Comparison of ENCODE assay signal across 11 cellular contexts in genomic region chr3:128786434-128787020, GRCh38.
A peak's percentile ranks its signal among the peaks of the same experiment; 100 is the strongest.
DNase-seq lines count a peak whose midpoint lies in the region; ATAC-seq and TF ChIP-seq lines count a peak whose summit lies in the region.
"Had no signal": no experiment of that assay in that cellular context is flagged by ENCODE, and none has a peak within 500 bp of the region (broad histone marks: within the 10 kb centered on the region; RNA-seq: fewer than 3 reads in every experiment).

No MANE protein-coding gene starts in this region.

- POLR2A ChIA-PET in activated CD4-positive, alpha-beta memory T cell treated with anti-CD3 and anti-CD28 coated beads, Interleukin-2, amount 10 ng/mL, durations not matched to agents 7 days and 5 days (lab: Charles Lee), result interaction anchor here (2.6 to 4.1 kb wide), 4 partner anchors 13 to 136 kb away, joined by 11 to 33 read pairs (median 26); partner anchors contain the start of gene RPN1

- H3K4me3 ChIP-seq in fibroblast of pulmonary artery (replicated peaks; ENCODE audit: low read depth, low read length), result no peak overlapping the region

- H3K36me3 Mint-ChIP-seq in T-helper 2 cell treated with Interferon-gamma antibody and Interleukin-4, amounts not matched to agents 5 μg/mL and 100 μg/mL, for 36 hours (ENCODE audit: low read depth), result peaks cover 3% of the 10 kb centered on the region
- H3K36me3 Mint-ChIP-seq in activated CD4-positive, alpha-beta memory T cell treated with anti-CD3 and anti-CD28 coated beads, Interleukin-2, amount 10 ng/mL, durations not matched to agents 7 days and 5 days (ENCODE audit: low read depth), result peaks cover 7% of the 10 kb centered on the region

- H3K4me3 Mint-ChIP-seq in T-helper 2 cell treated with Interferon-gamma antibody and Interleukin-4, amounts not matched to agents 5 μg/mL and 100 μg/mL, for 36 hours, result peak overlapping the region; percentile 17
- no peak overlapping the region for H3K4me3 Mint-ChIP-seq in activated CD4-positive, alpha-beta memory T cell treated with anti-CD3 and anti-CD28 coated beads, Interleukin-2, amount 10 ng/mL, durations not matched to agents 7 days and 5 days

- H3K9me3 Mint-ChIP-seq in T-helper 2 cell treated with Interferon-gamma antibody and Interleukin-4, amounts not matched to agents 5 μg/mL and 100 μg/mL, for 36 hours, result no peaks in the 10 kb centered on the region
- H3K9me3 Mint-ChIP-seq in activated CD4-positive, alpha-beta memory T cell treated with anti-CD3 and anti-CD28 coated beads, Interleukin-2, amount 10 ng/mL, durations not matched to agents 7 days and 5 days, result no peaks in the 10 kb centered on the region

- no peak for ATAC-seq in GM21528 (IDR thresholded peaks at IDR 0.05; ENCODE audit: low FRiP score, unreplicated experiment)

- no peak for DNase-seq in T-helper 2 cell treated with Interferon-gamma antibody and Interleukin-4, amounts not matched to agents 5 μg/mL and 100 μg/mL, for 36 hours (ENCODE audit: low spot score)
- no peak for DNase-seq in T-helper 2 cell
- DNase-seq in activated CD4-positive, alpha-beta memory T cell treated with anti-CD3 and anti-CD28 coated beads, Interleukin-2, amount 10 ng/mL, durations not matched to agents 7 days and 5 days, result no peak
- peak; percentile 48 for DNase-seq in fibroblast of pulmonary artery (ENCODE audit: low read depth)
- peak; percentile 61 for DNase-seq in renal cortical epithelial cell (ENCODE audit: low read depth)
- DNase-seq in NCI-H146 treated with DMSO at 0.1 percent for 48 hours (lab: John Stamatoyannopoulos, UW; ENCODE audit: unreplicated experiment), result no peak
- no peak for DNase-seq in NCI-H1930 (lab: John Stamatoyannopoulos, UW)
- DNase-seq: activated T-cell treated with anti-CD3 and anti-CD28 coated beads, Interleukin-2, amount 50 U/mL, for 1 hour; GOT3; kidney had no signal

- no peaks in the 10 kb centered on the region for H3K27me3 Mint-ChIP-seq in T-helper 2 cell treated with Interferon-gamma antibody and Interleukin-4, amounts not matched to agents 5 μg/mL and 100 μg/mL, for 36 hours (ENCODE audit: low read depth)
- H3K27me3 Mint-ChIP-seq in activated CD4-positive, alpha-beta memory T cell treated with anti-CD3 and anti-CD28 coated beads, Interleukin-2, amount 10 ng/mL, durations not matched to agents 7 days and 5 days, result no peaks in the 10 kb centered on the region

- CTCF ChIA-PET in activated CD4-positive, alpha-beta memory T cell treated with anti-CD3 and anti-CD28 coated beads, Interleukin-2, amount 10 ng/mL, durations not matched to agents 7 days and 5 days (lab: Charles Lee), result interaction anchor here (2.1 to 4.9 kb wide), 3 partner anchors 12 to 106 kb away, joined by 5 to 47 read pairs (median 20); partner anchors contain the start of gene RAB7A

- H3K4me1 Mint-ChIP-seq in T-helper 2 cell treated with Interferon-gamma antibody and Interleukin-4, amounts not matched to agents 5 μg/mL and 100 μg/mL, for 36 hours (ENCODE audit: low read depth), result peaks cover 59% of the 10 kb centered on the region
- H3K4me1 Mint-ChIP-seq in activated CD4-positive, alpha-beta memory T cell treated with anti-CD3 and anti-CD28 coated beads, Interleukin-2, amount 10 ng/mL, durations not matched to agents 7 days and 5 days, result peaks cover 74% of the 10 kb centered on the region

- TF ChIP-seq CTCF in fibroblast of pulmonary artery (IDR thresholded peaks at IDR 0.05; ENCODE audit: low read length, missing control alignments), result no peak

- peak overlapping the region; percentile 24 for H3K27ac Mint-ChIP-seq in T-helper 2 cell treated with Interferon-gamma antibody and Interleukin-4, amounts not matched to agents 5 μg/mL and 100 μg/mL, for 36 hours
- H3K27ac Mint-ChIP-seq in activated CD4-positive, alpha-beta memory T cell treated with anti-CD3 and anti-CD28 coated beads, Interleukin-2, amount 10 ng/mL, durations not matched to agents 7 days and 5 days, result peak overlapping the region; percentile 87

Comparison
In these comparisons a context has a peak if more than half of its experiments do, and no peak if none do; other contexts are left out.
1. DNase-seq: peak in fibroblast of pulmonary artery (single experiment) and renal cortical epithelial cell (single experiment); none in T-helper 2 cell treated with Interferon-gamma antibody and Interleukin-4, amounts not matched to agents 5 μg/mL and 100 μg/mL, for 36 hours (single experiment), T-helper 2 cell (0 of 5), activated CD4-positive, alpha-beta memory T cell treated with anti-CD3 and anti-CD28 coated beads, Interleukin-2, amount 10 ng/mL, durations not matched to agents 7 days and 5 days (single experiment), NCI-H146 treated with DMSO at 0.1 percent for 48 hours (single experiment) and NCI-H1930 (0 of 2).